2 cellular contexts compared by ENCODE assay signal in the genomic region with DNA sequence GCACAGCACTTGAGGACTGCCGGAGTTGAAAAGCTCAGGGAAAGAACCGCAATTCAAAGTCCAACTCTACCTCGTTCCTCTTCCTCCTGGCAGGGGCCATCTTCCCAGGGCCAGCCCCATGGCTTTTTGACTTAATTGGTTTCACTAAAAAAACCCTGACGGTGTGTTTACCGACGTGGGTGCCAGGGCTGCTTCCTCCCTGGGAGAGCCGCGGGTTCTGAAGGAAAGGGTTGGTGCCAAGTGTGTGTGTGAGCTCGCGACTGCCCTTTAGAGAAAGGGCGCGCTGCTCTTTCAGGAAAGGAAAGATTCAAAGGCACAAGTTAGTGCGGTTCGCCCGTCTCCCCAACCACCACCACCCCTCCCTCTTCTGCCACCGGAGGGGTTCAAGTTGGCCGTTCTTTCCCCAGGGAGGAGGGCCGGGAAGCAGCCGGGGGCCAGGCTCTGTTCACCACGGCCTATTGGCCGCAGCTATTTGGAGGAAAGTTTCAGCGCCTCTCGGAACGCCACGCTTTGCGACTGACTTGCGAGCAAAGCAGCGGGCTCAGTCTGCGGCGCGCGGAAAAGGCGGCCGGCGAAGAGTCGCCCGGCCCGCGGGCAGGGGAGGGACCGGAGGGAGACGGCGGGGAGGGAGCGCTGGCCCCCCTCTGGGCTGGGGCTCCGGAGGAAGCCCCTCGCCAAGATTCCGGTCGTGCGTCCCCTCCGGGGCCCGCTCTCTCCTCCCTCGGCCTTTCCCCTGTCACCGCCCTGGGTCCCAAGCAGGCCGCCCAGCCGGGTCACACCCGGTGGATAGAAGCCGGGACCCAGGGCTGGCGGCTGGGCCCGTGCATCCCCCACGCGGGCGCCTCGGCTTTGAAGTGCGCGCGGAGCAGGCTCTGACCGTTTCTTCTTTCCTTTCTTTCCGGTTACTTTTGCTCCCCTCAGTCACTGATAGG.
TF ChIP-seq lines count a peak whose summit lies in the region.

No MANE protein-coding gene starts in this region.

TF ChIP-seq in HCT116, 20 proteins besides CTCF, POLR2A, EP300 and RAD21 (continued from another document):
- TF ChIP-seq CBX3 (IDR thresholded peaks at IDR 0.05; ENCODE audit: low read depth) (no peak), SRF (IDR thresholded peaks at IDR 0.05; ENCODE audit: low read depth) (no peak), SIN3A (IDR thresholded peaks at IDR 0.05; ENCODE audit: low read depth) (no peak), EGR1 (IDR thresholded peaks at IDR 0.05; ENCODE audit: low read depth) (no peak), CEBPB (IDR thresholded peaks at IDR 0.05; ENCODE audit: low read depth) (no peak), YY1 (IDR thresholded peaks at IDR 0.05; ENCODE audit: extremely low read depth, insufficient replicate concordance, low read depth, low read length) (no peak), POLR2AphosphoS5 (IDR thresholded peaks at IDR 0.05; ENCODE audit: low read depth, low read length) (no peak), TCF7L2 (IDR thresholded peaks at IDR 0.05; ENCODE audit: borderline replicate concordance, extremely low read depth, insufficient read depth, insufficient read length) (no peak), ZNF274 (IDR thresholded peaks at IDR 0.05; ENCODE audit: low read depth, low read length) (no peak), FOSL1 (IDR thresholded peaks at IDR 0.05; ENCODE audit: low read depth) (no peak), SP1 (IDR thresholded peaks at IDR 0.05; ENCODE audit: low read depth) (no peak), EZH2 (IDR thresholded peaks at IDR 0.05) (no peak), ZFX (IDR thresholded peaks at IDR 0.05) (no peak)
- TF ChIP-seq, protein P1, sequence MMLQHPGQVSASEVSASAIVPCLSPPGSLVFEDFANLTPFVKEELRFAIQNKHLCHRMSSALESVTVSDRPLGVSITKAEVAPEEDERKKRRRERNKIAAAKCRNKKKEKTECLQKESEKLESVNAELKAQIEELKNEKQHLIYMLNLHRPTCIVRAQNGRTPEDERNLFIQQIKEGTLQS (IDR thresholded peaks at IDR 0.05) = no peak
- TF ChIP-seq, protein P2, sequence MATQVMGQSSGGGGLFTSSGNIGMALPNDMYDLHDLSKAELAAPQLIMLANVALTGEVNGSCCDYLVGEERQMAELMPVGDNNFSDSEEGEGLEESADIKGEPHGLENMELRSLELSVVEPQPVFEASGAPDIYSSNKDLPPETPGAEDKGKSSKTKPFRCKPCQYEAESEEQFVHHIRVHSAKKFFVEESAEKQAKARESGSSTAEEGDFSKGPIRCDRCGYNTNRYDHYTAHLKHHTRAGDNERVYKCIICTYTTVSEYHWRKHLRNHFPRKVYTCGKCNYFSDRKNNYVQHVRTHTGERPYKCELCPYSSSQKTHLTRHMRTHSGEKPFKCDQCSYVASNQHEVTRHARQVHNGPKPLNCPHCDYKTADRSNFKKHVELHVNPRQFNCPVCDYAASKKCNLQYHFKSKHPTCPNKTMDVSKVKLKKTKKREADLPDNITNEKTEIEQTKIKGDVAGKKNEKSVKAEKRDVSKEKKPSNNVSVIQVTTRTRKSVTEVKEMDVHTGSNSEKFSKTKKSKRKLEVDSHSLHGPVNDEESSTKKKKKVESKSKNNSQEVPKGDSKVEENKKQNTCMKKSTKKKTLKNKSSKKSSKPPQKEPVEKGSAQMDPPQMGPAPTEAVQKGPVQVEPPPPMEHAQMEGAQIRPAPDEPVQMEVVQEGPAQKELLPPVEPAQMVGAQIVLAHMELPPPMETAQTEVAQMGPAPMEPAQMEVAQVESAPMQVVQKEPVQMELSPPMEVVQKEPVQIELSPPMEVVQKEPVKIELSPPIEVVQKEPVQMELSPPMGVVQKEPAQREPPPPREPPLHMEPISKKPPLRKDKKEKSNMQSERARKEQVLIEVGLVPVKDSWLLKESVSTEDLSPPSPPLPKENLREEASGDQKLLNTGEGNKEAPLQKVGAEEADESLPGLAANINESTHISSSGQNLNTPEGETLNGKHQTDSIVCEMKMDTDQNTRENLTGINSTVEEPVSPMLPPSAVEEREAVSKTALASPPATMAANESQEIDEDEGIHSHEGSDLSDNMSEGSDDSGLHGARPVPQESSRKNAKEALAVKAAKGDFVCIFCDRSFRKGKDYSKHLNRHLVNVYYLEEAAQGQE (IDR thresholded peaks at IDR 0.05; ENCODE audit: low read depth) = no peak
- TF ChIP-seq, protein P3, sequence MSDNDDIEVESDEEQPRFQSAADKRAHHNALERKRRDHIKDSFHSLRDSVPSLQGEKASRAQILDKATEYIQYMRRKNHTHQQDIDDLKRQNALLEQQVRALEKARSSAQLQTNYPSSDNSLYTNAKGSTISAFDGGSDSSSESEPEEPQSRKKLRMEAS (IDR thresholded peaks at IDR 0.05) = no peak
TF ChIP-seq in HCT116: peak in this region for 0.

TF ChIP-seq in H1, 55 proteins besides CTCF, POLR2A, EP300 and RAD21 (continues in another document):
- TF ChIP-seq CBX5 (IDR thresholded peaks at IDR 0.05; ENCODE audit: low read depth, low read length) (no peak), EGR1 (IDR thresholded peaks at IDR 0.05; ENCODE audit: borderline replicate concordance, low read depth, low read length) (no peak), KDM1A (IDR thresholded peaks at IDR 0.05; ENCODE audit: borderline replicate concordance, low read length) (no peak), FOSL1 (IDR thresholded peaks at IDR 0.05; ENCODE audit: insufficient read depth, low read depth, low read length) (no peak), YY1 (IDR thresholded peaks at IDR 0.05; ENCODE audit: low read depth, low read length) (no peak), JUN (IDR thresholded peaks at IDR 0.05; ENCODE audit: low read depth, low read length) (no peak), SIN3A (conservative IDR thresholded peaks at IDR 0.05 in 1 of 2, IDR thresholded peaks at IDR 0.05 in 1 of 2; ENCODE audit: low read depth in 1 of 2, low read length in 2 of 2) (no peak), JUND (IDR thresholded peaks at IDR 0.05; ENCODE audit: low read length) (no peak), SIRT6 (IDR thresholded peaks at IDR 0.05; ENCODE audit: low read length) (no peak), TEAD4 (IDR thresholded peaks at IDR 0.05; ENCODE audit: low read depth, low read length) (no peak), SP4 (IDR thresholded peaks at IDR 0.05; ENCODE audit: low read length) (no peak), CBX8 (IDR thresholded peaks at IDR 0.05; ENCODE audit: borderline replicate concordance, low read depth, low read length) (no peak), CREB1 (IDR thresholded peaks at IDR 0.05) (no peak), RNF2 (IDR thresholded peaks at IDR 0.05; ENCODE audit: borderline replicate concordance, low read depth, low read length, missing control alignments, poor library complexity, severe bottlenecking) (peak; percentile 49), GTF2F1 (IDR thresholded peaks at IDR 0.05; ENCODE audit: borderline replicate concordance, low read depth, low read length) (no peak), RFX5 (IDR thresholded peaks at IDR 0.05; ENCODE audit: borderline replicate concordance, low read depth, low read length) (no peak), GABPA (IDR thresholded peaks at IDR 0.05; ENCODE audit: borderline replicate concordance, insufficient read depth, low read length) (no peak), SUZ12 (IDR thresholded peaks at IDR 0.05; ENCODE audit: low read length) (peak; percentile 18), TAF1 (IDR thresholded peaks at IDR 0.05; ENCODE audit: low read depth, low read length) (peak; percentile 40; the same call in 1 of the 2 replicates), CEBPB (IDR thresholded peaks at IDR 0.05; ENCODE audit: low read depth, low read length) (no peak), POLR2AphosphoS5 (IDR thresholded peaks at IDR 0.05; ENCODE audit: low read depth, low read length) (no peak), SRF (IDR thresholded peaks at IDR 0.05; ENCODE audit: low read depth, low read length) (no peak), EZH2 (IDR thresholded peaks at IDR 0.05; ENCODE audit: low read depth, low read length, severe bottlenecking) (peak; percentile 29), MAFK (IDR thresholded peaks at IDR 0.05; ENCODE audit: low read depth, low read length) (no peak), BRCA1 (IDR thresholded peaks at IDR 0.05; ENCODE audit: low read depth, low read length) (no peak), SAP30 (IDR thresholded peaks at IDR 0.05; ENCODE audit: insufficient read depth, insufficient replicate concordance, low read length) (peak; percentile 25), CHD1 (IDR thresholded peaks at IDR 0.05; ENCODE audit: low read depth, low read length) (no peak), HDAC6 (IDR thresholded peaks at IDR 0.05; ENCODE audit: low read depth, low read length) (no peak)
- TF ChIP-seq, protein P4, sequence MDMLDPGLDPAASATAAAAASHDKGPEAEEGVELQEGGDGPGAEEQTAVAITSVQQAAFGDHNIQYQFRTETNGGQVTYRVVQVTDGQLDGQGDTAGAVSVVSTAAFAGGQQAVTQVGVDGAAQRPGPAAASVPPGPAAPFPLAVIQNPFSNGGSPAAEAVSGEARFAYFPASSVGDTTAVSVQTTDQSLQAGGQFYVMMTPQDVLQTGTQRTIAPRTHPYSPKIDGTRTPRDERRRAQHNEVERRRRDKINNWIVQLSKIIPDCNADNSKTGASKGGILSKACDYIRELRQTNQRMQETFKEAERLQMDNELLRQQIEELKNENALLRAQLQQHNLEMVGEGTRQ (IDR thresholded peaks at IDR 0.05; ENCODE audit: low read length) = no peak
- TF ChIP-seq, protein P5, sequence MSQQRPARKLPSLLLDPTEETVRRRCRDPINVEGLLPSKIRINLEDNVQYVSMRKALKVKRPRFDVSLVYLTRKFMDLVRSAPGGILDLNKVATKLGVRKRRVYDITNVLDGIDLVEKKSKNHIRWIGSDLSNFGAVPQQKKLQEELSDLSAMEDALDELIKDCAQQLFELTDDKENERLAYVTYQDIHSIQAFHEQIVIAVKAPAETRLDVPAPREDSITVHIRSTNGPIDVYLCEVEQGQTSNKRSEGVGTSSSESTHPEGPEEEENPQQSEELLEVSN (IDR thresholded peaks at IDR 0.05) = no peak; the same call in 1 of the 2 replicates
- TF ChIP-seq, protein P3 (IDR thresholded peaks at IDR 0.05) = no peak
- TF ChIP-seq, protein P1 (IDR thresholded peaks at IDR 0.05; ENCODE audit: insufficient read depth, low read depth, low read length) = no peak
- TF ChIP-seq, protein P6, sequence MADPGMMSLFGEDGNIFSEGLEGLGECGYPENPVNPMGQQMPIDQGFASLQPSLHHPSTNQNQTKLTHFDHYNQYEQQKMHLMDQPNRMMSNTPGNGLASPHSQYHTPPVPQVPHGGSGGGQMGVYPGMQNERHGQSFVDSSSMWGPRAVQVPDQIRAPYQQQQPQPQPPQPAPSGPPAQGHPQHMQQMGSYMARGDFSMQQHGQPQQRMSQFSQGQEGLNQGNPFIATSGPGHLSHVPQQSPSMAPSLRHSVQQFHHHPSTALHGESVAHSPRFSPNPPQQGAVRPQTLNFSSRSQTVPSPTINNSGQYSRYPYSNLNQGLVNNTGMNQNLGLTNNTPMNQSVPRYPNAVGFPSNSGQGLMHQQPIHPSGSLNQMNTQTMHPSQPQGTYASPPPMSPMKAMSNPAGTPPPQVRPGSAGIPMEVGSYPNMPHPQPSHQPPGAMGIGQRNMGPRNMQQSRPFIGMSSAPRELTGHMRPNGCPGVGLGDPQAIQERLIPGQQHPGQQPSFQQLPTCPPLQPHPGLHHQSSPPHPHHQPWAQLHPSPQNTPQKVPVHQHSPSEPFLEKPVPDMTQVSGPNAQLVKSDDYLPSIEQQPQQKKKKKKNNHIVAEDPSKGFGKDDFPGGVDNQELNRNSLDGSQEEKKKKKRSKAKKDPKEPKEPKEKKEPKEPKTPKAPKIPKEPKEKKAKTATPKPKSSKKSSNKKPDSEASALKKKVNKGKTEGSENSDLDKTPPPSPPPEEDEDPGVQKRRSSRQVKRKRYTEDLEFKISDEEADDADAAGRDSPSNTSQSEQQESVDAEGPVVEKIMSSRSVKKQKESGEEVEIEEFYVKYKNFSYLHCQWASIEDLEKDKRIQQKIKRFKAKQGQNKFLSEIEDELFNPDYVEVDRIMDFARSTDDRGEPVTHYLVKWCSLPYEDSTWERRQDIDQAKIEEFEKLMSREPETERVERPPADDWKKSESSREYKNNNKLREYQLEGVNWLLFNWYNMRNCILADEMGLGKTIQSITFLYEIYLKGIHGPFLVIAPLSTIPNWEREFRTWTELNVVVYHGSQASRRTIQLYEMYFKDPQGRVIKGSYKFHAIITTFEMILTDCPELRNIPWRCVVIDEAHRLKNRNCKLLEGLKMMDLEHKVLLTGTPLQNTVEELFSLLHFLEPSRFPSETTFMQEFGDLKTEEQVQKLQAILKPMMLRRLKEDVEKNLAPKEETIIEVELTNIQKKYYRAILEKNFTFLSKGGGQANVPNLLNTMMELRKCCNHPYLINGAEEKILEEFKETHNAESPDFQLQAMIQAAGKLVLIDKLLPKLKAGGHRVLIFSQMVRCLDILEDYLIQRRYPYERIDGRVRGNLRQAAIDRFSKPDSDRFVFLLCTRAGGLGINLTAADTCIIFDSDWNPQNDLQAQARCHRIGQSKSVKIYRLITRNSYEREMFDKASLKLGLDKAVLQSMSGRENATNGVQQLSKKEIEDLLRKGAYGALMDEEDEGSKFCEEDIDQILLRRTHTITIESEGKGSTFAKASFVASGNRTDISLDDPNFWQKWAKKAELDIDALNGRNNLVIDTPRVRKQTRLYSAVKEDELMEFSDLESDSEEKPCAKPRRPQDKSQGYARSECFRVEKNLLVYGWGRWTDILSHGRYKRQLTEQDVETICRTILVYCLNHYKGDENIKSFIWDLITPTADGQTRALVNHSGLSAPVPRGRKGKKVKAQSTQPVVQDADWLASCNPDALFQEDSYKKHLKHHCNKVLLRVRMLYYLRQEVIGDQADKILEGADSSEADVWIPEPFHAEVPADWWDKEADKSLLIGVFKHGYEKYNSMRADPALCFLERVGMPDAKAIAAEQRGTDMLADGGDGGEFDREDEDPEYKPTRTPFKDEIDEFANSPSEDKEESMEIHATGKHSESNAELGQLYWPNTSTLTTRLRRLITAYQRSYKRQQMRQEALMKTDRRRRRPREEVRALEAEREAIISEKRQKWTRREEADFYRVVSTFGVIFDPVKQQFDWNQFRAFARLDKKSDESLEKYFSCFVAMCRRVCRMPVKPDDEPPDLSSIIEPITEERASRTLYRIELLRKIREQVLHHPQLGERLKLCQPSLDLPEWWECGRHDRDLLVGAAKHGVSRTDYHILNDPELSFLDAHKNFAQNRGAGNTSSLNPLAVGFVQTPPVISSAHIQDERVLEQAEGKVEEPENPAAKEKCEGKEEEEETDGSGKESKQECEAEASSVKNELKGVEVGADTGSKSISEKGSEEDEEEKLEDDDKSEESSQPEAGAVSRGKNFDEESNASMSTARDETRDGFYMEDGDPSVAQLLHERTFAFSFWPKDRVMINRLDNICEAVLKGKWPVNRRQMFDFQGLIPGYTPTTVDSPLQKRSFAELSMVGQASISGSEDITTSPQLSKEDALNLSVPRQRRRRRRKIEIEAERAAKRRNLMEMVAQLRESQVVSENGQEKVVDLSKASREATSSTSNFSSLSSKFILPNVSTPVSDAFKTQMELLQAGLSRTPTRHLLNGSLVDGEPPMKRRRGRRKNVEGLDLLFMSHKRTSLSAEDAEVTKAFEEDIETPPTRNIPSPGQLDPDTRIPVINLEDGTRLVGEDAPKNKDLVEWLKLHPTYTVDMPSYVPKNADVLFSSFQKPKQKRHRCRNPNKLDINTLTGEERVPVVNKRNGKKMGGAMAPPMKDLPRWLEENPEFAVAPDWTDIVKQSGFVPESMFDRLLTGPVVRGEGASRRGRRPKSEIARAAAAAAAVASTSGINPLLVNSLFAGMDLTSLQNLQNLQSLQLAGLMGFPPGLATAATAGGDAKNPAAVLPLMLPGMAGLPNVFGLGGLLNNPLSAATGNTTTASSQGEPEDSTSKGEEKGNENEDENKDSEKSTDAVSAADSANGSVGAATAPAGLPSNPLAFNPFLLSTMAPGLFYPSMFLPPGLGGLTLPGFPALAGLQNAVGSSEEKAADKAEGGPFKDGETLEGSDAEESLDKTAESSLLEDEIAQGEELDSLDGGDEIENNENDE (IDR thresholded peaks at IDR 0.05; ENCODE audit: insufficient replicate concordance, low read length) = no peak
